ENCODE assay signal across 7 cellular contexts in genomic region chr22:39076586-39077512, GRCh38. TPM values are rescaled to one million over a fixed set of nuclear protein-coding genes. Genes with fewer than 3 reads are reported as not detected.
A peak's percentile ranks its signal among the peaks of the same experiment; 100 is the strongest.
DNase-seq lines count a peak whose midpoint lies in the region; ATAC-seq lines count a peak whose summit lies in the region.
"Not testable (repeated sequence)": the region's sequence is repeated elsewhere in the genome, so short reads cannot be mapped to it uniquely, and the experiment has no call there.

Gene APOBEC3G, plus strand, starts transcription at chr22:39077275. Its CDS starts 87 bp downstream, at chr22:39077362.

- not testable (repeated sequence) for H3K36me3 ChIP-seq in MG63

- H3K36me3 Mint-ChIP-seq in central memory CD8-positive, alpha-beta T cell (ENCODE audit: insufficient read depth) = peaks cover 49% of the 10 kb centered on the region

- H3K9me3 Mint-ChIP-seq in central memory CD8-positive, alpha-beta T cell = not testable (repeated sequence)

- peaks cover 52% of the 10 kb centered on the region for H3K4me1 Mint-ChIP-seq in central memory CD8-positive, alpha-beta T cell

- not testable (repeated sequence) for H3K27me3 Mint-ChIP-seq in central memory CD8-positive, alpha-beta T cell

- H3K9me3 ChIP-seq in MG63; iPS-18c (ENCODE audit: control insufficient read depth, insufficient read depth, low read length): not testable (repeated sequence)

- DNase-seq in MG63 (peak; percentile 9), putamen (ENCODE audit: low spot score) (peak; percentile 15)
- peak; percentile 43 to 53 for DNase-seq in activated CD4-positive, alpha-beta T cell treated with anti-CD3 and anti-CD28 coated beads for 4 hours
- peak; percentile 43 to 73 for DNase-seq in central memory CD8-positive, alpha-beta T cell (ENCODE audit: low spot score in 2 of 2)

- H3K27me3 ChIP-seq in MG63 = not testable (repeated sequence)

- peak within 1 kb of the TSS; percentile 100 for H3K27ac Mint-ChIP-seq in central memory CD8-positive, alpha-beta T cell (ENCODE audit: low read depth)

- H3K4me3 Mint-ChIP-seq in central memory CD8-positive, alpha-beta T cell = peak within 1 kb of the TSS; percentile 98

- H3K4me3 ChIP-seq in MG63 = not testable (repeated sequence)
- peak within 1 kb of the TSS; percentile 20; the same call in 1 of the 2 replicates for H3K4me3 ChIP-seq in iPS-18c (ENCODE audit: insufficient read depth, low read depth, low read length)

- ATAC-seq in GM18519 (IDR thresholded peaks at IDR 0.05; ENCODE audit: low FRiP score, unreplicated experiment) (peak; percentile 58), HG02610 (IDR thresholded peaks at IDR 0.05; ENCODE audit: unreplicated experiment) (peak; percentile 75)
- peak; percentile 87 for ATAC-seq in central memory CD8-positive, alpha-beta T cell (replicated peaks; ENCODE audit: extremely low read depth, poor library complexity, severe bottlenecking)

RNA-seq across cellular contexts. Expression of gene APOBEC3G, which starts in this region (rescaled TPM):
- total RNA-seq in MG63 (2014; rRNA removed; shearing (Covaris generic); ENCODE audit: low replicate concordance) = 0.76 TPM in 1 of 2 replicates, not detected in the other

Comparison
In these comparisons a context has a peak if more than half of its experiments do, and no peak if none do; other contexts are left out.
1. Peak in DNase-seq in MG63; RNA of the gene not detected or under 1 TPM.